ENCODE assay signal across 29 cellular contexts in the genomic region with DNA sequence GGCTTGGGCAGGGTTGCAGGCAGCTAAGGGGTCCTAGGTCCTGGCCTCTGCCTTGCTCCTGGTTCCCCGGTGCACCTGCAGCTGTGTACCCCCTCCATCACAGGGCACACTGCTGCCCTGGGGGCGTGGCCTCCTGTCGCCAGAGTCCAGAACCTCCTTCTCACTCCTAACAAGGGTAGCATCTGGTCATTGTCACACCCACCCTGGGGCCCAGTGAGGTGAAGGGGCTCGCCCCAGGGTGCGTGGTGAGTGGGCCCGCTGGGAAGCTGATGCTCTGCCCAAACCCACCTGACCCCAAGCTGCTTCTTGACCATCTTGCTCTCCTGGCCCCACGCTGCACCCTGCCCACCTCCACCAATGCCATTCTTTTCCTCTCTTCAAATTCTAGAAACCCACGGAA. TPM values are rescaled to one million over a fixed set of nuclear protein-coding genes. Genes with fewer than 3 reads are reported as not detected.
"Had no signal": no experiment of that assay in that cellular context is flagged by ENCODE, and none has a peak within 500 bp of the region (broad histone marks: within the 10 kb centered on the region; RNA-seq: fewer than 3 reads in every experiment).

No MANE protein-coding gene starts in this region.

- H3K4me1 ChIP-seq: SJCRH30 had no signal

- H3K4me3 ChIP-seq: SJCRH30 had no signal

- H3K9me3 ChIP-seq: SJCRH30, SK-N-SH had no signal

- ATAC-seq: activated T-cell treated with anti-CD3 and anti-CD28 coated beads, Interleukin-2, amount 50 U/mL, for 4 hours; Panc1 had no signal

- H3K27ac ChIP-seq: SJCRH30, VCaP had no signal

- H3K36me3 ChIP-seq: SJCRH30 had no signal

- DNase-seq: activated CD4-positive, alpha-beta memory T cell treated with anti-CD3 and anti-CD28 coated beads for 36 hours; activated CD4-positive, alpha-beta T cell treated with anti-CD3 and anti-CD28 coated beads, Interleukin-2, amount 10 ng/mL, durations not matched to agents 7 days and 5 days; activated CD4-positive, CD25-positive, alpha-beta regulatory T cell; activated CD8-positive, alpha-beta memory T cell treated with anti-CD3 and anti-CD28 coated beads for 24 hours; activated effector memory CD4-positive, alpha-beta T cell treated with anti-CD3 and anti-CD28 coated beads, Interleukin-2, amount 50 U/mL, for 16 hours; activated naive CD4-positive, alpha-beta T cell treated with anti-CD3 and anti-CD28 coated beads, Interleukin-2, amount 10 ng/mL, durations not matched to agents 7 days and 5 days; activated naive CD8-positive, alpha-beta T cell treated with anti-CD3 and anti-CD28 coated beads for 36 hours; activated T-cell treated with anti-CD3 and anti-CD28 coated beads, Interleukin-2, amount 50 U/mL, for 4 hours; IMR-90; KBM-7; NCI-H1048; NCI-H146; NCI-H187 treated with DMSO at 0.1 percent for 48 hours; NCI-H2081 treated with DMSO at 0.1 percent for 48 hours; NCI-H2171; NCI-H2227 treated with DMSO at 0.1 percent for 48 hours; NCI-H526 treated with DMSO at 0.1 percent for 48 hours; NCI-H82; OCI-M1; Right ventricle myocardium superior; RPMI8226; SJCRH30; SK-N-SH; T-helper 1 cell had no signal

- H3K4me2 ChIP-seq: SK-N-SH had no signal

RNA-seq across cellular contexts. Expression of gene AJAP1, which starts 44.5 kb away (rescaled TPM):
- total RNA-seq: activated CD4-positive, alpha-beta memory T cell treated with anti-CD3 and anti-CD28 coated beads for 36 hours; activated CD4-positive, alpha-beta T cell treated with anti-CD3 and anti-CD28 coated beads, Interleukin-2, amount 10 ng/mL, durations not matched to agents 7 days and 5 days; activated naive CD8-positive, alpha-beta T cell treated with anti-CD3 and anti-CD28 coated beads for 36 hours; LHCN-M2; M059J; NCI-H460; SJCRH30 had no signal
